ENCODE assay signal across 10 cellular contexts in genomic region chr16:1884155-1884760, GRCh38. TPM values are rescaled to one million over a fixed set of nuclear protein-coding genes. Genes with fewer than 3 reads are reported as not detected.
DNase-seq lines count a peak whose midpoint lies in the region; ATAC-seq, FAIRE-seq and TF ChIP-seq lines count a peak whose summit lies in the region.
"Had no signal": no experiment of that assay in that cellular context is flagged by ENCODE, and none has a peak within 500 bp of the region (broad histone marks: within the 10 kb centered on the region; RNA-seq: fewer than 3 reads in every experiment).

No MANE protein-coding gene starts in this region.

- no peak overlapping the region for H2AFZ ChIP-seq in osteoblast (ENCODE audit: low read length)

- no peaks in the 10 kb centered on the region for H3K9me3 ChIP-seq in osteoblast (ENCODE audit: low read depth, low read length)
- H3K9me3 ChIP-seq: BLaER1 had no signal

- no peak overlapping the region for H3K4me2 ChIP-seq in osteoblast (ENCODE audit: insufficient read depth, low read length)
- H3K4me2 ChIP-seq: BLaER1 had no signal

- H3K27ac ChIP-seq in osteoblast (ENCODE audit: low read depth, low read length), result no peak overlapping the region
- H3K27ac ChIP-seq: BLaER1 had no signal

- TF ChIP-seq POLR2A in GM12892 (IDR thresholded peaks at IDR 0.05; ENCODE audit: low read depth, low read length), result no peak

- H3K4me3 ChIP-seq in cardiac fibroblast (replicated peaks in 1 of 2; ENCODE audit: low read depth in 2 of 2, low read length in 2 of 2), result no peak overlapping the region
- no peak overlapping the region for H3K4me3 ChIP-seq in osteoblast (ENCODE audit: insufficient read depth, low read length)
- H3K4me3 ChIP-seq: BLaER1 had no signal

- ATAC-seq in HG02885 (IDR thresholded peaks at IDR 0.05; ENCODE audit: poor library complexity, unreplicated experiment), result no peak

- H3K4me1 ChIP-seq in osteoblast (ENCODE audit: insufficient read depth, low read length), result no peaks in the 10 kb centered on the region
- H3K4me1 ChIP-seq: BLaER1 had no signal

- TF ChIP-seq CTCF in cardiac fibroblast (IDR thresholded peaks at IDR 0.05; ENCODE audit: low read depth, low read length) (peak; percentile 30), osteoblast (IDR thresholded peaks at IDR 0.05; ENCODE audit: extremely low read depth, low read depth, low read length) (peak; percentile 24)

- no peak for FAIRE-seq in GM12892 (lab: Jason Lieb, UNC)

- H4K20me1 ChIP-seq in osteoblast (ENCODE audit: insufficient read depth, low read length), result no peaks in the 10 kb centered on the region
- H4K20me1 ChIP-seq: BLaER1 had no signal

- peaks cover 4% of the 10 kb centered on the region for H3K27me3 ChIP-seq in osteoblast (ENCODE audit: insufficient read depth, low read length)
- H3K27me3 ChIP-seq: BLaER1 had no signal

- DNase-seq in NCI-H748 (lab: John Stamatoyannopoulos, UW; ENCODE audit: unreplicated experiment) (peak; percentile 34), NCI-H748 treated with DMSO at 0.1 percent for 48 hours (lab: John Stamatoyannopoulos, UW) (no peak), NCI-H146 treated with DMSO at 0.1 percent for 48 hours (lab: John Stamatoyannopoulos, UW; ENCODE audit: unreplicated experiment) (peak; percentile 18), cardiac fibroblast (ENCODE audit: low read depth in 2 of 2) (peak; percentile 21 to 53), osteoblast (ENCODE audit: insufficient read length, low spot score, missing footprints) (peak; percentile 74), GM12892 (ENCODE audit: insufficient read length) (no peak)
- no peak for DNase-seq in activated CD8-positive, alpha-beta memory T cell treated with anti-CD3 and anti-CD28 coated beads, Interleukin-2, amount 50 U/mL, for 48 hours
- DNase-seq: amygdala had no signal

- no peaks in the 10 kb centered on the region for H3K79me2 ChIP-seq in osteoblast (ENCODE audit: insufficient read depth, low read length)

- H3K36me3 ChIP-seq in osteoblast (ENCODE audit: insufficient read depth, low read length), result no peaks in the 10 kb centered on the region
- H3K36me3 ChIP-seq: BLaER1 had no signal

RNA-seq across cellular contexts. Expression of gene MEIOB, which starts 12.3 kb away (rescaled TPM):
- not detected in 2 replicates for total RNA-seq in osteoblast
- 0.32 TPM for polyA plus RNA-seq in GM12892 (2012; ENCODE audit: missing spikeins)

RNA-seq across cellular contexts. Expression of gene HS3ST6, which starts 34.0 kb away (rescaled TPM):
- not detected in 2 replicates for total RNA-seq in osteoblast
- not detected for polyA plus RNA-seq in GM12892 (2012; ENCODE audit: missing spikeins)

RNA-seq across cellular contexts. Expression of gene FAHD1, which starts 57.3 kb away (rescaled TPM):
- 63.1 and 72.7 TPM in 2 replicates for total RNA-seq in osteoblast
- 8.6 TPM for polyA plus RNA-seq in GM12892 (2012; ENCODE audit: missing spikeins)

RNA-seq across cellular contexts. Expression of gene HAGH, which starts 57.6 kb away (rescaled TPM):
- 28.9 and 32.9 TPM in 2 replicates for total RNA-seq in osteoblast
- polyA plus RNA-seq in GM12892 (2012; ENCODE audit: missing spikeins), result 13.9 TPM

RNA-seq across cellular contexts. Expression of gene MSRB1, which starts 58.7 kb away (rescaled TPM):
- total RNA-seq in osteoblast, result 16.2 and 18.1 TPM in 2 replicates
- 25.6 TPM for polyA plus RNA-seq in GM12892 (2012; ENCODE audit: missing spikeins)

Comparison
In these comparisons a context has a peak if more than half of its experiments do, and no peak if none do; other contexts are left out.
1. DNase-seq: peak in NCI-H748 (single experiment), NCI-H146 treated with DMSO at 0.1 percent for 48 hours (single experiment), cardiac fibroblast (2 of 2) and osteoblast (single experiment); none in NCI-H748 treated with DMSO at 0.1 percent for 48 hours (single experiment), activated CD8-positive, alpha-beta memory T cell treated with anti-CD3 and anti-CD28 coated beads, Interleukin-2, amount 50 U/mL, for 48 hours (single experiment) and GM12892 (single experiment).